13 cellular contexts compared by ENCODE assay signal in the genomic region with DNA sequence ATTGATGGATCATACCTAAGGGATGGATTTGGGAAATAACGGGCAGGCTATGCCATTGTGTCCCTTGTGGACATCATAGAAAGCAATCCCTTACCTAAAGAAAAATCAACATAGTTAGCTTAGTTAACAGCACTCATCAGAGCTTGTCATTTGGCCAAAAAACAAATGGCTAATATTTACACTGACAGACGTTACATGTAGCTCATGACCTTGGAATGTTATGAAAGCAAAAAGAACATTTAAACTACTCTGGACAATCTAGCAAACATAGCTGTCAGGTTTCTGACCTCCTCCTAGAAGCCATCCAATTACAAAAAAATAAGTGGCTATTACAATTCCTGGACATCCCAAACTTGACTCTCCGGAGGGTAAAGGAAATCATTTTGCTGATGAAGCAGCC.
"Had no signal": no experiment of that assay in that cellular context is flagged by ENCODE, and none has a peak within 500 bp of the region (broad histone marks: within the 10 kb centered on the region; RNA-seq: fewer than 3 reads in every experiment).

No MANE protein-coding gene starts in this region.

- H3K9me3 ChIP-seq: colonic mucosa, gastrocnemius medialis, heart right ventricle, stomach, thoracic aorta had no signal

- H3K4me3 ChIP-seq: colonic mucosa, gastrocnemius medialis, heart right ventricle, stomach had no signal

- DNase-seq: colonic mucosa; dermis blood vessel endothelial cell; gastrocnemius medialis; heart right ventricle; hypothalamus; natural killer cell; posterior cingulate gyrus; stimulated activated CD4-positive, alpha-beta T cell treated with anti-CD3 and anti-CD28 coated beads, Interleukin-4, amount 100 ng/mL, for 4 hours; stimulated activated naive B cell treated with anti-CD40 and anti-IgM and Interleukin-4, amounts not matched to agents 10 μg/mL and 1 μg/mL and 100 μg/mL, for 72 hours; stomach; substantia nigra had no signal

- H3K27me3 ChIP-seq: colonic mucosa, gastrocnemius medialis, heart right ventricle, stomach had no signal

- ATAC-seq: esophagus mucosa; gastrocnemius medialis; natural killer cell; stimulated activated naive B cell treated with anti-CD40 and anti-IgM and Interleukin-4, amounts not matched to agents 10 μg/mL and 1 μg/mL and 100 μg/mL, for 72 hours had no signal

- H3K27ac ChIP-seq: colonic mucosa, gastrocnemius medialis, heart right ventricle, stomach, thoracic aorta had no signal

- H3K36me3 ChIP-seq: colonic mucosa, gastrocnemius medialis, heart right ventricle, stomach, thoracic aorta had no signal

- H3K4me1 ChIP-seq: colonic mucosa, gastrocnemius medialis had no signal
